ENCODE assay signal across 1 cellular context in the genomic region with DNA sequence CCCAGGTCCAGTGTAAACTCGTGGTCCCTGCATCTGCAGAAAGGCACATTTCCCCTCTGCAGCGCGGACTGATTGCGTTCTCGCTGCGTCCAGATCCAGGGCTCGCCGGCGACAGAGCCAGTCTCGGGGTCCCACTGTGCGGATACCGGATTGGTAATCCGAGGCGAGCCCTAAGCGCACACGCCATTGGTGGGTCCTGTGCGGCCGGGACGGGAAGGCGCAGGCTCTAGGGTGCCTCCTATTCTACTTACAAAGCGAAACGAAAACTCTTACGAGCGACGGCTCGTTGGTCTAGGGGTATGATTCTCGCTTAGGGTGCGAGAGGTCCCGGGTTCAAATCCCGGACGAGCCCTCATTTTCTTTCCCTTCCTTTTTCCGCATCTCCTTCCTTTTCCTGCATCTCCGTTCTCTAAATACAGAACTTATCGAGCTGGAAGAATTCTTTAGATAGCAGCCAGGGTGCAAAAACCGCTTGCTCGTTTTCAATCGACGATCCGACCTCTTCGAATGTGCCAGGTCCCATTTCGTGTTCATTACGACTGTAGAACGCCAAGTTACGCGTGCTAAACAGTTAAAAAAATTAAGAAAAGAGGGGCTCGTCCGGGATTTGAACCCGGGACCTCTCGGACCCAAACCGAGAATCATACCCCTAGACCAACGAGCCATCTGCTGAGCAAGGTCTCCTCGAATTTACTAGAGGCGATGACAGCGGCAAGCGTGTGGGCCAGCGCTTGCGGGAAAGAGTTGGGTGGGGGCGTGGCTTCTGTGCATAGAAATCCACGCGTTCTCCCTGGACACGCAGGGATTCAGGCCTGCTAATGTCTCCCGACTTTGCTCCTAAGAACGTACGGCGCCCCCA.
TF ChIP-seq lines count a peak whose summit lies in the region.

No MANE protein-coding gene starts in this region.

TF ChIP-seq in SK-N-SH, 30 proteins besides CTCF, POLR2A, EP300 and RAD21 (continued from another document):
- TF ChIP-seq SIN3A (IDR thresholded peaks at IDR 0.05; ENCODE audit: borderline replicate concordance, low read depth, low read length) (no peak; the same call in 1 of the 2 replicates), RXRA (IDR thresholded peaks at IDR 0.05; ENCODE audit: borderline replicate concordance, low read depth) (no peak), FOXM1 (IDR thresholded peaks at IDR 0.05; ENCODE audit: low read depth) (no peak), GATA2 (CRISPR knock-in tag; IDR thresholded peaks at IDR 0.05) (no peak), JUND (IDR thresholded peaks at IDR 0.05) (no peak), CHD2 (IDR thresholded peaks at IDR 0.05; ENCODE audit: low read length, partially characterized antibody) (no peak), RCOR1 (IDR thresholded peaks at IDR 0.05; ENCODE audit: low read length) (peak; percentile 6), PBX3 (IDR thresholded peaks at IDR 0.05) (no peak), YY1 (IDR thresholded peaks at IDR 0.05; ENCODE audit: low read depth) (0 out of 2 replicates have a peak, but pooled peaks have one; percentile 14), POLR2AphosphoS5 (IDR thresholded peaks at IDR 0.05; ENCODE audit: low read depth, low read length) (peak; percentile 76), REST (IDR thresholded peaks at IDR 0.05; ENCODE audit: low read depth, low read length) (peak; percentile 59; the same call in 1 of the 2 replicates), MAX (IDR thresholded peaks at IDR 0.05; ENCODE audit: low read depth) (peak; percentile 4; the same call in 1 of the 2 replicates), NFIC (IDR thresholded peaks at IDR 0.05; ENCODE audit: borderline replicate concordance) (no peak), FOXJ3 (CRISPR knock-in tag; IDR thresholded peaks at IDR 0.05) (no peak; the same call in 1 of the 2 replicates), FOSL2 (IDR thresholded peaks at IDR 0.05; ENCODE audit: borderline replicate concordance, low read depth) (peak; percentile 59), MEF2A (IDR thresholded peaks at IDR 0.05; ENCODE audit: borderline replicate concordance, low read depth) (no peak), NRF1 (IDR thresholded peaks at IDR 0.05; ENCODE audit: low read depth, low read length) (peak; percentile 46; the same call in 1 of the 2 replicates), MXI1 (IDR thresholded peaks at IDR 0.05; ENCODE audit: low read depth, low read length) (peak; percentile 62; the same call in 1 of the 2 replicates)
- TF ChIP-seq, protein P1, sequence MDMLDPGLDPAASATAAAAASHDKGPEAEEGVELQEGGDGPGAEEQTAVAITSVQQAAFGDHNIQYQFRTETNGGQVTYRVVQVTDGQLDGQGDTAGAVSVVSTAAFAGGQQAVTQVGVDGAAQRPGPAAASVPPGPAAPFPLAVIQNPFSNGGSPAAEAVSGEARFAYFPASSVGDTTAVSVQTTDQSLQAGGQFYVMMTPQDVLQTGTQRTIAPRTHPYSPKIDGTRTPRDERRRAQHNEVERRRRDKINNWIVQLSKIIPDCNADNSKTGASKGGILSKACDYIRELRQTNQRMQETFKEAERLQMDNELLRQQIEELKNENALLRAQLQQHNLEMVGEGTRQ (IDR thresholded peaks at IDR 0.05; ENCODE audit: borderline replicate concordance, low read depth, low read length), result no peak
